ENCODE assay signal across 11 cellular contexts in genomic region chr2:199273043-199273647, GRCh38.
DNase-seq lines count a peak whose midpoint lies in the region; FAIRE-seq and TF ChIP-seq lines count a peak whose summit lies in the region.
"Had no signal": no experiment of that assay in that cellular context is flagged by ENCODE, and none has a peak within 500 bp of the region (broad histone marks: within the 10 kb centered on the region; RNA-seq: fewer than 3 reads in every experiment).

No MANE protein-coding gene starts in this region.

- H3K4me3 Mint-ChIP-seq in T-helper 2 cell treated with Interferon-gamma antibody and Interleukin-4, amounts not matched to agents 5 μg/mL and 100 μg/mL, for 36 hours = no peak overlapping the region
- H3K4me3 Mint-ChIP-seq: activated CD4-positive, alpha-beta T cell treated with anti-CD3 and anti-CD28 coated beads, Interleukin-2, amount 10 ng/mL, durations not matched to agents 24 days and 14 days had no signal

- no peak for TF ChIP-seq CTCF in thyroid gland (IDR thresholded peaks at IDR 0.05)

- no peak for TF ChIP-seq POLR2A in thyroid gland (IDR thresholded peaks at IDR 0.05)

- no peaks in the 10 kb centered on the region for H3K9me3 Mint-ChIP-seq in T-helper 2 cell treated with Interferon-gamma antibody and Interleukin-4, amounts not matched to agents 5 μg/mL and 100 μg/mL, for 36 hours
- H3K9me3 Mint-ChIP-seq: activated CD4-positive, alpha-beta T cell treated with anti-CD3 and anti-CD28 coated beads, Interleukin-2, amount 10 ng/mL, durations not matched to agents 24 days and 14 days had no signal

- no peaks in the 10 kb centered on the region for H3K36me3 ChIP-seq in thyroid gland

- DNase-seq in EL (peak; percentile 67), NCI-H1105 treated with DMSO at 0.1 percent for 48 hours (lab: John Stamatoyannopoulos, UW) (peak; percentile 79), amniotic epithelial cell (ENCODE audit: low read depth) (peak; percentile 33), anterior cingulate cortex (lab: John Stamatoyannopoulos, UW) (no peak), thyroid gland (no peak), hepatic stellate cell (ENCODE audit: low spot score) (no peak)
- no peak for DNase-seq in T-helper 2 cell treated with Interferon-gamma antibody and Interleukin-4, amounts not matched to agents 5 μg/mL and 100 μg/mL, for 36 hours (ENCODE audit: low spot score)
- DNase-seq: activated CD4-positive, alpha-beta T cell treated with anti-CD3 and anti-CD28 coated beads, Interleukin-2, amount 10 ng/mL, durations not matched to agents 24 days and 14 days; activated gamma-delta T cell treated with Interleukin-2 at 50 U/mL for 16 hours; NCI-H345 had no signal

- H3K4me1 ChIP-seq in thyroid gland = no peaks in the 10 kb centered on the region

- intact Hi-C loops in thyroid gland (cut with DNase I) = no loop called here

- WGBS in thyroid gland, 2 donors = 63 to 78% methylated on average over 2 of the region's 2 CpGs

- no peaks in the 10 kb centered on the region for H3K27me3 Mint-ChIP-seq in T-helper 2 cell treated with Interferon-gamma antibody and Interleukin-4, amounts not matched to agents 5 μg/mL and 100 μg/mL, for 36 hours (ENCODE audit: low read depth)
- H3K27me3 Mint-ChIP-seq: activated CD4-positive, alpha-beta T cell treated with anti-CD3 and anti-CD28 coated beads, Interleukin-2, amount 10 ng/mL, durations not matched to agents 24 days and 14 days had no signal

- H3K27me3 ChIP-seq in thyroid gland = no peaks in the 10 kb centered on the region

- H3K27ac ChIP-seq in thyroid gland = no peak overlapping the region

- no peaks in the 10 kb centered on the region for H3K36me3 Mint-ChIP-seq in T-helper 2 cell treated with Interferon-gamma antibody and Interleukin-4, amounts not matched to agents 5 μg/mL and 100 μg/mL, for 36 hours (ENCODE audit: low read depth)

- H3K27ac Mint-ChIP-seq in T-helper 2 cell treated with Interferon-gamma antibody and Interleukin-4, amounts not matched to agents 5 μg/mL and 100 μg/mL, for 36 hours = no peak overlapping the region
- H3K27ac Mint-ChIP-seq: activated CD4-positive, alpha-beta T cell treated with anti-CD3 and anti-CD28 coated beads, Interleukin-2, amount 10 ng/mL, durations not matched to agents 24 days and 14 days had no signal

- H3K4me3 ChIP-seq in thyroid gland (replicated peaks in 1 of 3) = no peak overlapping the region

- no peaks in the 10 kb centered on the region for H3K4me1 Mint-ChIP-seq in T-helper 2 cell treated with Interferon-gamma antibody and Interleukin-4, amounts not matched to agents 5 μg/mL and 100 μg/mL, for 36 hours (ENCODE audit: low read depth)
- H3K4me1 Mint-ChIP-seq: activated CD4-positive, alpha-beta T cell treated with anti-CD3 and anti-CD28 coated beads, Interleukin-2, amount 10 ng/mL, durations not matched to agents 24 days and 14 days had no signal

- H3K9me3 ChIP-seq in thyroid gland = no peaks in the 10 kb centered on the region

- peak; percentile 77 for FAIRE-seq in islet of Langerhans (lab: Jason Lieb, UNC)

Comparison
In these comparisons a context has a peak if more than half of its experiments do, and no peak if none do; other contexts are left out.
1. DNase-seq: peak in EL (single experiment), NCI-H1105 treated with DMSO at 0.1 percent for 48 hours (single experiment) and amniotic epithelial cell (single experiment); none in anterior cingulate cortex (0 of 58), T-helper 2 cell treated with Interferon-gamma antibody and Interleukin-4, amounts not matched to agents 5 μg/mL and 100 μg/mL, for 36 hours (single experiment), thyroid gland (0 of 2) and hepatic stellate cell (single experiment).